ENCODE assay signal across 20 cellular contexts in genomic region chr14:24964048-24964447, GRCh38.
"Had no signal": no experiment of that assay in that cellular context is flagged by ENCODE, and none has a peak within 500 bp of the region (broad histone marks: within the 10 kb centered on the region; RNA-seq: fewer than 3 reads in every experiment).

No MANE protein-coding gene starts in this region.

- H3K4me1 ChIP-seq: parathyroid adenoma had no signal

- DNase-seq: activated CD4-positive, alpha-beta memory T cell treated with anti-CD3 and anti-CD28 coated beads, Interleukin-2, amount 10 ng/mL, durations not matched to agents 7 days and 5 days; activated CD4-positive, alpha-beta T cell treated with anti-CD3 and anti-CD28 coated beads for 4 hours; activated CD4-positive, CD25-positive, alpha-beta regulatory T cell; activated effector memory CD4-positive, alpha-beta T cell treated with Interleukin-2 at 50 U/mL for 16 hours; activated naive CD4-positive, alpha-beta T cell treated with anti-CD3 and anti-CD28 coated beads, Interleukin-2, amount 10 ng/mL, durations not matched to agents 7 days and 5 days; activated T-cell treated with anti-CD3 and anti-CD28 coated beads, Interleukin-2, amount 50 U/mL, for 72 hours; amygdala; cerebellar nuclear complex; heart right ventricle; left colon; lower lobe of right lung; natural killer cell; stimulated activated CD4-positive, alpha-beta T cell treated with anti-CD3 and anti-CD28 coated beads, Interleukin-15, amount 100 ng/mL, for 24 hours; stimulated activated CD8-positive, alpha-beta memory T cell treated with anti-CD3 and anti-CD28 coated beads, Interleukin-4, amount 100 ng/mL, for 48 hours; stimulated activated naive B cell treated with anti-CD40 and anti-IgM and Interleukin-4, amounts not matched to agents 10 μg/mL and 1 μg/mL and 100 μg/mL, for 72 hours; T-helper 1 cell had no signal

- H3K4me3 ChIP-seq: coronary artery, heart right ventricle, lower lobe of right lung, smooth muscle cell, thoracic aorta had no signal

- H3K4me1 Mint-ChIP-seq: activated CD4-positive, alpha-beta memory T cell treated with anti-CD3 and anti-CD28 coated beads, Interleukin-2, amount 10 ng/mL, durations not matched to agents 7 days and 5 days; activated naive CD4-positive, alpha-beta T cell treated with anti-CD3 and anti-CD28 coated beads, Interleukin-2, amount 10 ng/mL, durations not matched to agents 7 days and 5 days; stimulated activated naive B cell treated with anti-CD40 and anti-IgM and Interleukin-4, amounts not matched to agents 10 μg/mL and 1 μg/mL and 100 μg/mL, for 72 hours had no signal

- H3K27ac ChIP-seq: lower lobe of right lung, parathyroid adenoma, thoracic aorta had no signal

- H3K9me3 ChIP-seq: heart right ventricle, lower lobe of right lung, thoracic aorta had no signal

- H3K36me3 Mint-ChIP-seq: activated naive CD4-positive, alpha-beta T cell treated with anti-CD3 and anti-CD28 coated beads, Interleukin-2, amount 10 ng/mL, durations not matched to agents 7 days and 5 days; natural killer cell; stimulated activated naive B cell treated with anti-CD40 and anti-IgM and Interleukin-4, amounts not matched to agents 10 μg/mL and 1 μg/mL and 100 μg/mL, for 72 hours had no signal

- H3K27ac Mint-ChIP-seq: activated CD4-positive, alpha-beta memory T cell treated with anti-CD3 and anti-CD28 coated beads, Interleukin-2, amount 10 ng/mL, durations not matched to agents 7 days and 5 days; activated naive CD4-positive, alpha-beta T cell treated with anti-CD3 and anti-CD28 coated beads, Interleukin-2, amount 10 ng/mL, durations not matched to agents 7 days and 5 days; activated T-cell treated with anti-CD3 and anti-CD28 coated beads, Interleukin-2, amount 50 U/mL, for 72 hours; natural killer cell; stimulated activated naive B cell treated with anti-CD40 and anti-IgM and Interleukin-4, amounts not matched to agents 10 μg/mL and 1 μg/mL and 100 μg/mL, for 72 hours had no signal

- H3K27me3 Mint-ChIP-seq: activated CD4-positive, alpha-beta memory T cell treated with anti-CD3 and anti-CD28 coated beads, Interleukin-2, amount 10 ng/mL, durations not matched to agents 7 days and 5 days; activated naive CD4-positive, alpha-beta T cell treated with anti-CD3 and anti-CD28 coated beads, Interleukin-2, amount 10 ng/mL, durations not matched to agents 7 days and 5 days had no signal

- H3K4me3 Mint-ChIP-seq: activated CD4-positive, alpha-beta memory T cell treated with anti-CD3 and anti-CD28 coated beads, Interleukin-2, amount 10 ng/mL, durations not matched to agents 7 days and 5 days; activated naive CD4-positive, alpha-beta T cell treated with anti-CD3 and anti-CD28 coated beads, Interleukin-2, amount 10 ng/mL, durations not matched to agents 7 days and 5 days; activated T-cell treated with anti-CD3 and anti-CD28 coated beads, Interleukin-2, amount 50 U/mL, for 72 hours; natural killer cell; stimulated activated naive B cell treated with anti-CD40 and anti-IgM and Interleukin-4, amounts not matched to agents 10 μg/mL and 1 μg/mL and 100 μg/mL, for 72 hours had no signal

- ATAC-seq: activated T-cell treated with anti-CD3 and anti-CD28 coated beads, Interleukin-2, amount 50 U/mL, for 72 hours; heart right ventricle; lower lobe of right lung; natural killer cell; stimulated activated naive B cell treated with anti-CD40 and anti-IgM and Interleukin-4, amounts not matched to agents 10 μg/mL and 1 μg/mL and 100 μg/mL, for 72 hours had no signal

- H3K27me3 ChIP-seq: heart right ventricle had no signal

- H3K36me3 ChIP-seq: heart right ventricle, lower lobe of right lung, thoracic aorta had no signal

- H3K9me3 Mint-ChIP-seq: activated CD4-positive, alpha-beta memory T cell treated with anti-CD3 and anti-CD28 coated beads, Interleukin-2, amount 10 ng/mL, durations not matched to agents 7 days and 5 days; activated naive CD4-positive, alpha-beta T cell treated with anti-CD3 and anti-CD28 coated beads, Interleukin-2, amount 10 ng/mL, durations not matched to agents 7 days and 5 days; activated T-cell treated with anti-CD3 and anti-CD28 coated beads, Interleukin-2, amount 50 U/mL, for 72 hours; natural killer cell; stimulated activated naive B cell treated with anti-CD40 and anti-IgM and Interleukin-4, amounts not matched to agents 10 μg/mL and 1 μg/mL and 100 μg/mL, for 72 hours had no signal
